ENCODE assay signal across 8 cellular contexts in the genomic region with DNA sequence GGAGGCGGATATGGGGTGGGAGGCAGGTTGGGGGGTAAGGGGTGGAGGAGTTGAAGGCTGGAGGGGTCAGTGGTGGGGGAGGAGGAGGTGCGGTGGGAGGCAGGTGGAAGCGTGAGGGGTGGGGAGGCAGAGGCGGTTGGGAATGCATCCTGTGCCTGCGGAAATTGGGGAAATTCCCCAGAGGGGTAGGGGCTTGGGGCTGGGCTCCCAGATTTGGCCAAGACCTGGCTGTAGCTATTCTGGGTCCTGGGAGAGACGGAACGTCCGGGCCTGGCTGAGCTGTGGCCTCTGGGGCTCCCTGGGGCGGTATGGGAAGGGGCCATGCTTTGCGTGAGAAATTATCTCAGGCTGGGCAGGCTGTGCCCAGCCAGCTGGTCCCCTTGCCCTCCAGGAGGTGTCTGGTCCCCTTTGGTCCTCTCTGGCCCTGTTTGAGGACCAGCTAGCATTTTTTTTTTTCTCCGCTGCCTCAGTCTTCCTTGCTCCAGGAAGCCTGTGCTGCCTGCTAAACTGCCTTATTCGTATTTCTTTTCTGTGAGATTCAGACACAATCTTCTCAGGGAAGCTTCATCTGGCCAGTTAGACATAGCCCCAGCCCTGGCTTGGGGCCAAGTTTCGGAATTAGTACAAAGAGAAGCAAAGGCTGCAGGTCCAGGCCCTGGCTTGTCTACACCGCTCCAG. TPM values are rescaled to one million over a fixed set of nuclear protein-coding genes. Genes with fewer than 3 reads are reported as not detected.
DNase-seq lines count a peak whose midpoint lies in the region; ATAC-seq and TF ChIP-seq lines count a peak whose summit lies in the region.

No MANE protein-coding gene starts in this region.

- H3K27me3 Mint-ChIP-seq in memory B cell, result peaks cover 8% of the 10 kb centered on the region

- ATAC-seq in GM18909 (IDR thresholded peaks at IDR 0.05; ENCODE audit: poor library complexity, unreplicated experiment) (peak; percentile 89), HG03095 (IDR thresholded peaks at IDR 0.05; ENCODE audit: unreplicated experiment) (peak; percentile 82), memory B cell (ENCODE audit: low read depth) (peak; percentile 91), upper lobe of left lung (ENCODE audit: low FRiP score in 2 of 2) (peak; percentile 61 to 63)

- peaks cover 0 to 5% (median 0%) of the 10 kb centered on the region in 11 experiments; a peak in 4 of 22 replicates for H3K27me3 ChIP-seq in BLaER1 treated with 17β-estradiol and CSF1 and Interleukin-3, amounts not matched to agents 10 nM and 100 nM
- H3K27me3 ChIP-seq in upper lobe of left lung, result peaks cover 0 to 3% (median 0%) of the 10 kb centered on the region in 4 donors

- H3K36me3 Mint-ChIP-seq in memory B cell, result peaks cover 3% of the 10 kb centered on the region

- peak; percentile 32 for DNase-seq in NOMO-1 treated with DMSO at 0.1 percent for 48 hours (lab: John Stamatoyannopoulos, UW; ENCODE audit: unreplicated experiment)
- DNase-seq in dermis blood vessel endothelial cell, result peak; percentile 71
- peak; percentile 60 to 61 for DNase-seq in memory B cell (ENCODE audit: low spot score in 2 of 2)
- DNase-seq in upper lobe of left lung, result peak in 1 of 2 donors; percentile 60
- no peak for DNase-seq in stimulated activated naive CD4-positive, alpha-beta T cell treated with Interleukin-2 at 50 U/mL for 16 hours (lab: John Stamatoyannopoulos, UW)

- H3K27ac ChIP-seq in BLaER1 treated with 17β-estradiol and CSF1 and Interleukin-3, amounts not matched to agents 10 nM and 100 nM, result peak overlapping the region in 4 of 11 experiments; percentile 10 to 34 (median 20); a peak in 3 of 22 replicates
- H3K27ac ChIP-seq in upper lobe of left lung, result peak overlapping the region; percentile 63 to 90 (median 83)

- 23 to 26% methylated on average over 9 to 13 of the region's 14 CpGs for WGBS in upper lobe of left lung, 2 donors

- H3K9ac ChIP-seq in BLaER1 treated with 17β-estradiol and CSF1 and Interleukin-3, amounts not matched to agents 10 nM and 100 nM, result peak overlapping the region in 6 of 11 experiments; percentile 3 to 41 (median 29); a peak in 5 of 22 replicates

- no peak overlapping the region for H3K27ac Mint-ChIP-seq in memory B cell

- H3K4me1 Mint-ChIP-seq in memory B cell, result peaks cover 13% of the 10 kb centered on the region

- no peaks in the 10 kb centered on the region for H3K9me3 Mint-ChIP-seq in memory B cell

- TF ChIP-seq POLR2A in upper lobe of left lung (IDR thresholded peaks at IDR 0.05), result no peak

- H3K4me1 ChIP-seq in BLaER1 treated with 17β-estradiol and CSF1 and Interleukin-3, amounts not matched to agents 10 nM and 100 nM, result peaks cover 21 to 35% (median 28%) of the 10 kb centered on the region in 10 experiments
- H3K4me1 ChIP-seq in upper lobe of left lung, result peaks cover 12 to 21% (median 19%) of the 10 kb centered on the region in 4 donors

- no peaks in the 10 kb centered on the region for H3K9me3 ChIP-seq in BLaER1 treated with 17β-estradiol and CSF1 and Interleukin-3, amounts not matched to agents 10 nM and 100 nM (replicated peaks in 1 of 11)
- no peaks in the 10 kb centered on the region for H3K9me3 ChIP-seq in upper lobe of left lung

- peak overlapping the region; percentile 51 for H3K4me3 Mint-ChIP-seq in memory B cell

- H4K20me1 ChIP-seq in BLaER1 treated with 17β-estradiol and CSF1 and Interleukin-3, amounts not matched to agents 10 nM and 100 nM, result peaks cover 0 to 9% (median 0%) of the 10 kb centered on the region in 11 experiments; a peak in 1 of 22 replicates

- TF ChIP-seq CTCF in upper lobe of left lung (IDR thresholded peaks at IDR 0.05), result no peak

- no peak overlapping the region for H3K4me3 ChIP-seq in BLaER1 treated with 17β-estradiol and CSF1 and Interleukin-3, amounts not matched to agents 10 nM and 100 nM
- peak overlapping the region in 2 of 4 donors; percentile 13 to 50 for H3K4me3 ChIP-seq in upper lobe of left lung

- TF ChIP-seq EP300 in upper lobe of left lung (IDR thresholded peaks at IDR 0.05), result peak in 1 of 4 donors; percentile 13

- no peaks in the 10 kb centered on the region for H3K36me3 ChIP-seq in BLaER1 treated with 17β-estradiol and CSF1 and Interleukin-3, amounts not matched to agents 10 nM and 100 nM
- H3K36me3 ChIP-seq in upper lobe of left lung, result no peaks in the 10 kb centered on the region

- peak overlapping the region; percentile 56 to 77 (median 67) for H3K4me2 ChIP-seq in BLaER1 treated with 17β-estradiol and CSF1 and Interleukin-3, amounts not matched to agents 10 nM and 100 nM

RNA-seq across cellular contexts. Expression of a gene that starts 7.3 kb away (rescaled TPM):
- total RNA-seq in dermis blood vessel endothelial cell (40.0 and 48.8 TPM in 2 replicates), upper lobe of left lung (100 to 1,000 TPM in 2 of 6 donors, 10 to 100 TPM in 4; 33.4 to 127 (median 48.6) TPM)

RNA-seq across cellular contexts. Expression of a gene that starts 27.2 kb away (rescaled TPM):
- 1,676 and 1,882 TPM in 2 replicates for total RNA-seq in dermis blood vessel endothelial cell
- 1,000 to 10,000 TPM in 3 of 6 donors, 100 to 1,000 TPM in 3; 281 to 1,666 (median 998) TPM for total RNA-seq in upper lobe of left lung

RNA-seq across cellular contexts. Expression of a gene that starts 54.8 kb away (rescaled TPM):
- 8.2 and 14.1 TPM in 2 replicates for total RNA-seq in dermis blood vessel endothelial cell
- total RNA-seq in upper lobe of left lung, result 10 to 100 TPM in 4 of 6 donors, 1 to 10 TPM in 2; 3.4 to 30.4 (median 11.1) TPM
